ENCODE assay signal across 8 cellular contexts in the genomic region with DNA sequence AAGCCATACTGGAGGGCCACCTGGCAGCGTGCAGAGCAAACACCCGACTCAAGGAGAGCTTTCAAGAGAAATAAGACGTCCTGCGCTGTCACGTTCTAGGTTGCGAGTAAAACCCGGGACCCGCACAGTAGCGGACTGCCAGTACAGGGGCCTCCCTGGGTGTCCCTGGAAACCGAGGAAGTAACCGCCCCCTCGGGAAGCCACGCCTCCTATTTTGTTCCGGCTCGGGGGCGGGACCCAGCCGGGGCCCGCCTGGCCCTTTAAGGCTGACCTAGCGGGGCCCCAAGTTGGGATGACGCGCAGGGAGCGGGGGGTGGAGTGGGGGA. TPM values are rescaled to one million over a fixed set of nuclear protein-coding genes. Genes with fewer than 3 reads are reported as not detected.
A peak's percentile ranks its signal among the peaks of the same experiment; 100 is the strongest.
DNase-seq lines count a peak whose midpoint lies in the region; ATAC-seq and TF ChIP-seq lines count a peak whose summit lies in the region.

No MANE protein-coding gene starts in this region.

- no peaks in the 10 kb centered on the region for H3K27me3 Mint-ChIP-seq in T-cell

- TF ChIP-seq POLR2A in uterus (IDR thresholded peaks at IDR 0.05): peak; percentile 9 to 27

- H3K36me3 Mint-ChIP-seq in T-cell: peaks cover 10% of the 10 kb centered on the region

- H3K4me3 ChIP-seq in GM12865 (ENCODE audit: low read depth, low read length) (peak overlapping the region; percentile 79), uterus (peak overlapping the region; percentile 62 to 83)

- H3K4me1 ChIP-seq in uterus: peaks cover 0 to 12% of the 10 kb centered on the region in 2 donors

- H3K27ac ChIP-seq in uterus: peak overlapping the region; percentile 75 to 81

- no peaks in the 10 kb centered on the region for H3K36me3 ChIP-seq in uterus

- intact Hi-C loops in left ventricle myocardium superior (cut with micrococcal nuclease) (no loop called here), uterus (cut with DNase I; ENCODE audit: low total_unique reads) (no loop called here)

- peak; percentile 67 for ATAC-seq in HG02623 (IDR thresholded peaks at IDR 0.05; ENCODE audit: unreplicated experiment)
- ATAC-seq in T-cell (replicated peaks in 1 of 4): peak; percentile 61 to 71 (median 66)
- peak; percentile 63 for ATAC-seq in left ventricle myocardium superior

- peak; percentile 93 for DNase-seq in GM12865 (ENCODE audit: low read depth)
- DNase-seq in NCI-H1105 treated with DMSO at 0.1 percent for 48 hours (lab: John Stamatoyannopoulos, UW): peak; percentile 75
- DNase-seq in T-cell: peak; percentile 84 to 97 (median 90)
- peak; percentile 77 for DNase-seq in amniotic epithelial cell (ENCODE audit: low read depth)
- DNase-seq in left ventricle myocardium superior: peak; percentile 95
- peak; percentile 83 for DNase-seq in putamen (ENCODE audit: low spot score)
- DNase-seq in uterus: peak; percentile 93 to 96

- H3K27ac Mint-ChIP-seq in T-cell: peak overlapping the region; percentile 86 to 98

- H3K27me3 ChIP-seq in uterus: no peaks in the 10 kb centered on the region

- POLR2A ChIA-PET in T-cell (lab: Charles Lee): interaction anchor here in 1 of 2 donors (1.2 kb wide), 1 partner anchor 27 kb away, joined by 7 read pairs; no protein-coding TSS in a partner anchor

- TF ChIP-seq CTCF in GM12865 (IDR thresholded peaks at IDR 0.05; ENCODE audit: insufficient read depth, low read depth, low read length, missing control alignments): no peak
- peak in 3 of 4 experiments; percentile 1 to 23 (median 13) for TF ChIP-seq CTCF in uterus (IDR thresholded peaks at IDR 0.05)

- H3K9me3 ChIP-seq in uterus: no peaks in the 10 kb centered on the region

- H3K9me3 Mint-ChIP-seq in T-cell: no peaks in the 10 kb centered on the region

- CTCF ChIA-PET in T-cell (lab: Charles Lee): interaction anchor here (0.6 to 7.0 kb wide), 13 partner anchors 15 to 818 kb away, joined by 3 to 139 read pairs (median 7); a partner anchor contains a TSS

- peaks cover 64 to 80% (median 74%) of the 10 kb centered on the region in 3 donors for H3K4me1 Mint-ChIP-seq in T-cell

- H3K4me3 Mint-ChIP-seq in T-cell: peak overlapping the region; percentile 78 to 99 (median 96)

RNA-seq across cellular contexts. Expression of a gene that starts 0.2 kb away (rescaled TPM):
- total RNA-seq in T-cell: 10 to 100 TPM; 35.1 to 66.6 (median 53.0) TPM
- 473 TPM for total RNA-seq in left ventricle myocardium superior
- 10 to 100 TPM; 22.0 to 39.1 (median 29.0) TPM for total RNA-seq in uterus

RNA-seq across cellular contexts. Expression of a gene that starts 5.2 kb away (rescaled TPM):
- 100 to 1,000 TPM in 3 of 5 donors, 10 to 100 TPM in 2; 37.4 to 217 (median 190) TPM for total RNA-seq in T-cell
- 10.2 TPM for total RNA-seq in left ventricle myocardium superior
- total RNA-seq in uterus: 10 to 100 TPM in 1 of 4 donors, 1 to 10 TPM in 2, not detected in 1; 2.1 to 12.3 (median 5.6) TPM

RNA-seq across cellular contexts. Expression of a gene that starts 47.4 kb away (rescaled TPM):
- total RNA-seq in T-cell (10 to 100 TPM; 35.5 to 66.6 (median 42.0) TPM), left ventricle myocardium superior (15.3 TPM), uterus (10 to 100 TPM in 2 of 4 donors, 1 to 10 TPM in 1, under 1 TPM in 1; 0.77 to 26.5 (median 11.4) TPM)

RNA-seq across cellular contexts. Expression of a gene that starts 49.2 kb away (rescaled TPM):
- total RNA-seq in T-cell: 10 to 100 TPM; 15.3 to 24.7 (median 19.5) TPM
- 51.0 TPM for total RNA-seq in left ventricle myocardium superior
- total RNA-seq in uterus: 10 to 100 TPM in 3 of 4 donors, 1 to 10 TPM in 1; 7.1 to 21.0 (median 20.7) TPM

RNA-seq across cellular contexts. Expression of a gene that starts 58.0 kb away (rescaled TPM):
- total RNA-seq in T-cell (1 to 10 TPM; 2.0 to 3.2 (median 2.6) TPM), left ventricle myocardium superior (3.8 TPM), uterus (1 to 10 TPM in 1 of 4 donors, under 1 TPM in 3; under 0.01 to 1.6 (median 0.46) TPM)

Comparison
In these comparisons a context has a peak if more than half of its experiments do, and no peak if none do; other contexts are left out.
1. Peak in every context shown above with its lines: DNase-seq, ATAC-seq, H3K4me3 ChIP-seq and H3K27ac ChIP-seq.